ENCODE assay signal across 8 cellular contexts in the genomic region with DNA sequence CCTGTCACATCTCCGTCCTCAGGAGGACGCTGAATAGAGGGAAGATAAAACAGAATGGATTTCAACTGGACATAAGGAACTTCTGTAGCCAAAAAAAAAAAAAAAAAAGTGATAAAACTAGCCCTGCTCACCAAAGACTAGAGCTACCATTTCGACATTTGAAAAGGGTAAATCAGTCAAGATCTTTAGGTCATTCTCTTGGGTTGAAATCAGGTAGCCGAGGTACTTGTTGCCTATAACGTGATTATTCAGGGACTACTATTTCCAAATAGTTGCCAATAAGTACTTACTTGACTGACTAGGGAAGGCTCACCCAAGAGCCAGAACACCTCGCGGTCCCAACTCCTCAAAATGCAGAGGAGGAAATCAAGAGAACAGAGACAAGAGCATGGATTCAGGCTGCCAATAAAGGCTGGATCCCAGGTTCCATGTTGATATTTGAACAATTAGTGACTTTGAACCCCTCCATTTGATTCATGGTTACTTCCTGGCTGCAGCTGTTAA. TPM values are rescaled to one million over a fixed set of nuclear protein-coding genes. Genes with fewer than 3 reads are reported as not detected.
DNase-seq lines count a peak whose midpoint lies in the region; ATAC-seq and TF ChIP-seq lines count a peak whose summit lies in the region.

No MANE protein-coding gene starts in this region.

- TF ChIP-seq CTCF in C4-2B (conservative IDR thresholded peaks at IDR 0.05) = no peak
- no peak for TF ChIP-seq CTCF in dorsolateral prefrontal cortex (IDR thresholded peaks at IDR 0.05 in 54 of 56, conservative IDR thresholded peaks at IDR 0.05 in 2 of 56; ENCODE audit: low read depth in 1 of 56, partially characterized antibody in 56 of 56)
- no peak for TF ChIP-seq CTCF in neural cell (IDR thresholded peaks at IDR 0.05; ENCODE audit: poor library complexity, severe bottlenecking)

- no peak for TF ChIP-seq EP300 in neural cell (conservative IDR thresholded peaks at IDR 0.05; ENCODE audit: poor library complexity, severe bottlenecking)

- H3F3A ChIP-seq in neural cell (ENCODE audit: insufficient read depth, low read length, poor library complexity, severe bottlenecking) = peaks cover 6% of the 10 kb centered on the region

- H4K20me1 ChIP-seq in neural cell (ENCODE audit: insufficient read depth) = no peaks in the 10 kb centered on the region

- H3K4me3 ChIP-seq in MG63 (peak overlapping the region; percentile 73), dorsolateral prefrontal cortex (peak overlapping the region; percentile 57 to 94 (median 78)), neural cell (ENCODE audit: low read length) (peak overlapping the region; percentile 82)

- no peak for TF ChIP-seq RAD21 in neural cell (conservative IDR thresholded peaks at IDR 0.05)

- DNase-seq in MG63 (no peak), dorsolateral prefrontal cortex (no peak), NCI-H2196 (lab: John Stamatoyannopoulos, UW; ENCODE audit: unreplicated experiment) (no peak), DMS 273 treated with DMSO at 0.1 percent for 48 hours (lab: John Stamatoyannopoulos, UW) (no peak), NCI-H2081 (lab: John Stamatoyannopoulos, UW) (no peak)

- intact Hi-C loops in dorsolateral prefrontal cortex (cut with DNase I) = loop anchor here (2.0 to 5.0 kb wide), 3 partner anchors 70 to 115 kb away; no protein-coding TSS in a partner anchor

- H3K9me3 ChIP-seq in MG63 (no peaks in the 10 kb centered on the region), neural cell (ENCODE audit: low read length) (no peaks in the 10 kb centered on the region)

- H3K36me3 ChIP-seq in MG63 (no peaks in the 10 kb centered on the region; the same call in 1 of the 2 replicates), neural cell (ENCODE audit: insufficient read depth, low read length) (no peaks in the 10 kb centered on the region)

- ATAC-seq in GM18858 (IDR thresholded peaks at IDR 0.05; ENCODE audit: unreplicated experiment) = no peak

- peaks cover 62% of the 10 kb centered on the region for H3K79me2 ChIP-seq in neural cell (replicated peaks; ENCODE audit: insufficient read depth, low read length)

- peak overlapping the region; percentile 85 for H3K9ac ChIP-seq in neural cell (ENCODE audit: low read length)

- H3K4me2 ChIP-seq in neural cell (ENCODE audit: low read length) = peak overlapping the region; percentile 77

- H2AFZ ChIP-seq in neural cell (ENCODE audit: low read depth, low read length) = peak overlapping the region; percentile 27

- H3K27ac ChIP-seq in C4-2B (peak overlapping the region; percentile 98), dorsolateral prefrontal cortex (peak overlapping the region in 34 of 59 donors; percentile 87 to 99 (median 97)), neural cell (ENCODE audit: low read length) (peak overlapping the region; percentile 87)

- H3K27me3 ChIP-seq in MG63 (no peaks in the 10 kb centered on the region), dorsolateral prefrontal cortex (no peaks in the 10 kb centered on the region), neural cell (ENCODE audit: insufficient read depth, low read depth, low read length) (no peaks in the 10 kb centered on the region)

- no peaks in the 10 kb centered on the region for H3K9me2 ChIP-seq in neural cell (ENCODE audit: insufficient read depth, low read length)

TF ChIP-seq in neural cell, 6 proteins besides CTCF, POLR2A, EP300 and RAD21:
- TF ChIP-seq POLR2AphosphoS5 (IDR thresholded peaks at IDR 0.05) (no peak), TAF1 (IDR thresholded peaks at IDR 0.05; ENCODE audit: low read depth) (no peak), EZH2 (IDR thresholded peaks at IDR 0.05; ENCODE audit: borderline replicate concordance, insufficient read depth, low read length, poor library complexity, severe bottlenecking) (no peak), SMC3 (conservative IDR thresholded peaks at IDR 0.05; ENCODE audit: poor library complexity) (no peak), MXI1 (conservative IDR thresholded peaks at IDR 0.05; ENCODE audit: poor library complexity, severe bottlenecking) (no peak)
- TF ChIP-seq, protein P1, sequence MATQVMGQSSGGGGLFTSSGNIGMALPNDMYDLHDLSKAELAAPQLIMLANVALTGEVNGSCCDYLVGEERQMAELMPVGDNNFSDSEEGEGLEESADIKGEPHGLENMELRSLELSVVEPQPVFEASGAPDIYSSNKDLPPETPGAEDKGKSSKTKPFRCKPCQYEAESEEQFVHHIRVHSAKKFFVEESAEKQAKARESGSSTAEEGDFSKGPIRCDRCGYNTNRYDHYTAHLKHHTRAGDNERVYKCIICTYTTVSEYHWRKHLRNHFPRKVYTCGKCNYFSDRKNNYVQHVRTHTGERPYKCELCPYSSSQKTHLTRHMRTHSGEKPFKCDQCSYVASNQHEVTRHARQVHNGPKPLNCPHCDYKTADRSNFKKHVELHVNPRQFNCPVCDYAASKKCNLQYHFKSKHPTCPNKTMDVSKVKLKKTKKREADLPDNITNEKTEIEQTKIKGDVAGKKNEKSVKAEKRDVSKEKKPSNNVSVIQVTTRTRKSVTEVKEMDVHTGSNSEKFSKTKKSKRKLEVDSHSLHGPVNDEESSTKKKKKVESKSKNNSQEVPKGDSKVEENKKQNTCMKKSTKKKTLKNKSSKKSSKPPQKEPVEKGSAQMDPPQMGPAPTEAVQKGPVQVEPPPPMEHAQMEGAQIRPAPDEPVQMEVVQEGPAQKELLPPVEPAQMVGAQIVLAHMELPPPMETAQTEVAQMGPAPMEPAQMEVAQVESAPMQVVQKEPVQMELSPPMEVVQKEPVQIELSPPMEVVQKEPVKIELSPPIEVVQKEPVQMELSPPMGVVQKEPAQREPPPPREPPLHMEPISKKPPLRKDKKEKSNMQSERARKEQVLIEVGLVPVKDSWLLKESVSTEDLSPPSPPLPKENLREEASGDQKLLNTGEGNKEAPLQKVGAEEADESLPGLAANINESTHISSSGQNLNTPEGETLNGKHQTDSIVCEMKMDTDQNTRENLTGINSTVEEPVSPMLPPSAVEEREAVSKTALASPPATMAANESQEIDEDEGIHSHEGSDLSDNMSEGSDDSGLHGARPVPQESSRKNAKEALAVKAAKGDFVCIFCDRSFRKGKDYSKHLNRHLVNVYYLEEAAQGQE (IDR thresholded peaks at IDR 0.05; ENCODE audit: borderline replicate concordance) = no peak

RNA-seq across cellular contexts. Expression of a gene that starts 2.0 kb away (rescaled TPM):
- 84.5 and 139 TPM in 2 replicates for total RNA-seq in MG63 (2014; rRNA removed; shearing (Covaris generic); ENCODE audit: low replicate concordance)
- 100 to 1,000 TPM in 99 of 120 experiments, 10 to 100 TPM in 21; 67.8 to 164 (median 115) TPM for total RNA-seq in dorsolateral prefrontal cortex
- polyA plus RNA-seq in neural cell = 229 and 289 TPM in 2 replicates
- 80.8 and 98.5 TPM in 2 replicates for polyA minus RNA-seq in neural cell
